9 cellular contexts compared by ENCODE assay signal in the genomic region with DNA sequence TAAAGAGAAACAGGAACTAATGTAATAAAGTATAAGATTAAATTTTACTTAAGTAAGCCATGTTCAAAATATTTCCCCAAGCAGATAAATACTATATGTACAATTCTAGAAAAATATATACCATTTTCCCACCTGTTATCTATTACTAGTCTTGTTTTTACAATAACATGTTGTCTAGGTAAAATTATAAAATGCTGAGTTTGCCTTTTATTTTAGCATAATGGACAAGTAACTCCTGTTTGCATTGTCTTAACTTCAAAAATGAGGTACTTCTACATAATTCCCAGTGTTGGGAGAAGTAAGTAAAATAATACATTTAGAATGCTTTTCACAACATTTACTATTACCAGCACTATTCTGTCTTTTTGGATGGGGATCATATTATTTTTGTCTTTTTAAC.
"Had no signal": no experiment of that assay in that cellular context is flagged by ENCODE, and none has a peak within 500 bp of the region (broad histone marks: within the 10 kb centered on the region; RNA-seq: fewer than 3 reads in every experiment).

No MANE protein-coding gene starts in this region.

- H3K4me3 Mint-ChIP-seq: HFFc6, IgD-negative memory B cell had no signal

- H3K9me3 ChIP-seq: HAP-1 had no signal

- DNase-seq: GM23248, GOT3, H7, HFFc6, KG1 had no signal

- H2AFZ ChIP-seq: GM23248 had no signal

- ATAC-seq: HCT116 had no signal

- H3K9ac ChIP-seq: GM23248 had no signal

- H3K4me1 ChIP-seq: HAP-1 had no signal

- H3K36me3 ChIP-seq: HAP-1 had no signal

- H3K9me3 Mint-ChIP-seq: HFFc6 had no signal

- H3K4me1 Mint-ChIP-seq: IgD-negative memory B cell had no signal

- H3K4me3 ChIP-seq: GM23248, HAP-1 had no signal

- H3K36me3 Mint-ChIP-seq: IgD-negative memory B cell had no signal

- H3K27ac ChIP-seq: GM23248, HL-60 had no signal

- H3K27me3 Mint-ChIP-seq: IgD-negative memory B cell had no signal

- H3K27ac Mint-ChIP-seq: HFFc6, IgD-negative memory B cell had no signal
